In genomic region chr11:118226294-118226693, GRCh38 we compare ENCODE assay signal across 1 cellular context.
TF ChIP-seq lines count a peak whose summit lies in the region.

No MANE protein-coding gene starts in this region.

TF ChIP-seq in GM12878, 131 proteins besides CTCF, POLR2A, EP300 and RAD21:
- TF ChIP-seq PAX5 (IDR thresholded peaks at IDR 0.05; ENCODE audit: borderline replicate concordance, low read depth, low read length) (no peak), MTA2 (IDR thresholded peaks at IDR 0.05; ENCODE audit: low read depth) (no peak), MEF2A (IDR thresholded peaks at IDR 0.05; ENCODE audit: insufficient read depth, low read depth, low read length) (no peak), DPF2 (IDR thresholded peaks at IDR 0.05) (no peak), NFIC (IDR thresholded peaks at IDR 0.05; ENCODE audit: low read depth, low read length) (no peak), TCF12 (IDR thresholded peaks at IDR 0.05; ENCODE audit: low read depth, low read length) (no peak), CHD1 (IDR thresholded peaks at IDR 0.05; ENCODE audit: low read depth, low read length) (no peak), ATF2 (IDR thresholded peaks at IDR 0.05; ENCODE audit: low read length) (no peak), RB1 (IDR thresholded peaks at IDR 0.05; ENCODE audit: borderline replicate concordance) (no peak), STAT1 (conservative IDR thresholded peaks at IDR 0.05) (no peak), E2F4 (IDR thresholded peaks at IDR 0.05; ENCODE audit: low read depth, low read length) (no peak)
- TF ChIP-seq, protein P1, sequence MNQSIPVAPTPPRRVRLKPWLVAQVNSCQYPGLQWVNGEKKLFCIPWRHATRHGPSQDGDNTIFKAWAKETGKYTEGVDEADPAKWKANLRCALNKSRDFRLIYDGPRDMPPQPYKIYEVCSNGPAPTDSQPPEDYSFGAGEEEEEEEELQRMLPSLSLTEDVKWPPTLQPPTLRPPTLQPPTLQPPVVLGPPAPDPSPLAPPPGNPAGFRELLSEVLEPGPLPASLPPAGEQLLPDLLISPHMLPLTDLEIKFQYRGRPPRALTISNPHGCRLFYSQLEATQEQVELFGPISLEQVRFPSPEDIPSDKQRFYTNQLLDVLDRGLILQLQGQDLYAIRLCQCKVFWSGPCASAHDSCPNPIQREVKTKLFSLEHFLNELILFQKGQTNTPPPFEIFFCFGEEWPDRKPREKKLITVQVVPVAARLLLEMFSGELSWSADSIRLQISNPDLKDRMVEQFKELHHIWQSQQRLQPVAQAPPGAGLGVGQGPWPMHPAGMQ (IDR thresholded peaks at IDR 0.05; ENCODE audit: borderline replicate concordance) = no peak
